ENCODE assay signal across 8 cellular contexts in genomic region chr17:82241926-82242697, GRCh38. TPM values are rescaled to one million over a fixed set of nuclear protein-coding genes. Genes with fewer than 3 reads are reported as not detected.
A peak's percentile ranks its signal among the peaks of the same experiment; 100 is the strongest.
DNase-seq lines count a peak whose midpoint lies in the region; ATAC-seq, FAIRE-seq and TF ChIP-seq lines count a peak whose summit lies in the region.

No MANE protein-coding gene starts in this region.

- no TSS peak for BruUV-seq in GM12878 (replicated peaks; lab: Mats Ljungman, UMichigan)

- no peak for FAIRE-seq in GM12878 (lab: Jason Lieb, UNC)

- no peak overlapping the region for H2AFZ ChIP-seq in GM12878 (ENCODE audit: control insufficient read depth, low read depth, low read length)

- no peaks in the 10 kb centered on the region; the same call in none of the 2 replicates for H3K79me2 ChIP-seq in GM12878 (ENCODE audit: control insufficient read depth, insufficient read depth, low read length)

- no peaks in the 10 kb centered on the region for H3K9me3 Mint-ChIP-seq in activated CD4-positive, alpha-beta T cell treated with anti-CD3 and anti-CD28 coated beads for 36 hours (ENCODE audit: low read depth)

- POLR2A ChIA-PET in activated CD4-positive, alpha-beta T cell treated with anti-CD3 and anti-CD28 coated beads for 36 hours (lab: Charles Lee), result interaction anchor here (0.8 to 1.3 kb wide), 4 partner anchors 13 to 177 kb away, joined by 3 to 6 read pairs (median 4); partner anchors contain the start of genes OGFOD3 and SLC16A3
- POLR2A ChIA-PET in GM12878 (lab: Charles Lee), result interaction anchor here (0.5 to 1.9 kb wide), 13 partner anchors 10 to 106 kb away, joined by 3 to 7 read pairs (median 4); partner anchors contain the start of genes CSNK1D and SLC16A3

- no peak for TF ChIP-seq EP300 in GM12878 (IDR thresholded peaks at IDR 0.05; ENCODE audit: borderline replicate concordance in 1 of 2, control insufficient read depth in 1 of 2, low read depth in 2 of 2, low read length in 2 of 2)
- TF ChIP-seq EP300 in transverse colon (IDR thresholded peaks at IDR 0.05; ENCODE audit: low read depth), result no peak

- peak overlapping the region; percentile 12 for H3K4me3 Mint-ChIP-seq in activated CD4-positive, alpha-beta T cell treated with anti-CD3 and anti-CD28 coated beads for 36 hours

- H3K9me3 ChIP-seq in GM12878 (replicated peaks; ENCODE audit: control insufficient read depth, insufficient read depth, low read length) (no peaks in the 10 kb centered on the region), lower lobe of right lung (no peaks in the 10 kb centered on the region), transverse colon (no peaks in the 10 kb centered on the region)

- RAD21 ChIA-PET in GM12878 (lab: Charles Lee; ENCODE audit: unreplicated experiment), result interaction anchor here (0.6 to 2.6 kb wide), 13 partner anchors 29 to 160 kb away, joined by 3 to 18 read pairs (median 4); no protein-coding TSS in a partner anchor

- WGBS in GM12878 (ENCODE audit: insufficient coverage, insufficient replicate concordance, low lambda C conversion rate, missing lambda C conversion rate), result 3% methylated on average over 17 of the region's 20 CpGs
- 40 to 72% methylated on average over 3 to 19 of the region's 20 CpGs for WGBS in transverse colon (ENCODE audit: low coverage in 1 of 2), 2 donors

- TF ChIP-seq POLR2A in GM12878 (IDR thresholded peaks at IDR 0.05; ENCODE audit: low read depth, low read length) (peak; percentile 43; the same call in 1 of the 2 replicates), transverse colon (IDR thresholded peaks at IDR 0.05) (no peak)

- H3K4me2 ChIP-seq in GM12878 (ENCODE audit: control insufficient read depth, insufficient read depth), result no peak overlapping the region

- peaks cover 44% of the 10 kb centered on the region for H3K36me3 Mint-ChIP-seq in activated CD4-positive, alpha-beta T cell treated with anti-CD3 and anti-CD28 coated beads for 36 hours (ENCODE audit: low read depth)

- ATAC-seq in activated CD4-positive, alpha-beta T cell treated with anti-CD3 and anti-CD28 coated beads for 36 hours, result peak; percentile 4
- ATAC-seq in GM12878 (peak; percentile 54), lower lobe of right lung (peak; percentile 50 to 53), HG02973 (IDR thresholded peaks at IDR 0.05; ENCODE audit: unreplicated experiment) (no peak)

- H3K4me3 ChIP-seq in GM12878, result no peak overlapping the region
- peak overlapping the region; percentile 6 for H3K4me3 ChIP-seq in lower lobe of right lung
- no peak overlapping the region for H3K4me3 ChIP-seq in transverse colon

- H3K27me3 ChIP-seq in GM12878 (replicated peaks in 1 of 2; ENCODE audit: control insufficient read depth in 2 of 2, insufficient read depth in 2 of 2, low read length in 1 of 2) (no peaks in the 10 kb centered on the region), lower lobe of right lung (ENCODE audit: low read depth) (no peaks in the 10 kb centered on the region), transverse colon (no peaks in the 10 kb centered on the region)

- H3K27ac ChIP-seq in GM12878 (ENCODE audit: control insufficient read depth, insufficient read depth) (peak overlapping the region; percentile 58), lower lobe of right lung (peak overlapping the region; percentile 82), transverse colon (peak overlapping the region; percentile 71 to 85 (median 76))

- peak; percentile 35 for DNase-seq in activated CD4-positive, alpha-beta T cell treated with anti-CD3 and anti-CD28 coated beads for 36 hours
- no peak for DNase-seq in activated CD4-positive, alpha-beta T cell treated with anti-CD3 and anti-CD28 coated beads, Interleukin-2, amount 50 U/mL, for 4 hours
- DNase-seq in GM12878 (ENCODE audit: low read depth, low spot score) (no peak), lower lobe of right lung (no peak), transverse colon (peak; percentile 22), NCI-H2227 treated with DMSO at 0.1 percent for 48 hours (lab: John Stamatoyannopoulos, UW) (no peak)
- DNase-seq in stimulated activated CD4-positive, alpha-beta T cell treated with anti-CD3 and anti-CD28 coated beads, Interleukin-4, amount 100 ng/mL, for 1 hour, result no peak

- intact Hi-C loops in activated CD4-positive, alpha-beta T cell treated with anti-CD3 and anti-CD28 coated beads for 36 hours (cut with DNase I, micrococcal nuclease), result no loop called here
- intact Hi-C loops in GM12878 (cut with micrococcal nuclease; ENCODE audit: unreplicated experiment), result no loop called here
- intact Hi-C loops in lower lobe of right lung (cut with DNase I), result no loop called here
- intact Hi-C loops in transverse colon (cut with DNase I; ENCODE audit: low total_unique reads), result no loop called here

- H4K20me1 ChIP-seq in GM12878 (ENCODE audit: control insufficient read depth, insufficient read depth), result peaks cover 5% of the 10 kb centered on the region

- TF ChIP-seq RAD21 in GM12878 (IDR thresholded peaks at IDR 0.05; ENCODE audit: insufficient read depth, low read depth, low read length), result no peak

- H3K36me3 ChIP-seq in GM12878 (ENCODE audit: control insufficient read depth in 2 of 2, insufficient read depth in 2 of 2, low read length in 1 of 2) (peaks cover 33 to 54% of the 10 kb centered on the region in 2 experiments), lower lobe of right lung (peaks cover 73% of the 10 kb centered on the region), transverse colon (peaks cover 0 to 19% (median 15%) of the 10 kb centered on the region in 4 donors)

- H3K9ac ChIP-seq in GM12878 (ENCODE audit: control insufficient read depth, insufficient read depth, low read length), result no peak overlapping the region

- TF ChIP-seq CTCF in GM12878 (IDR thresholded peaks at IDR 0.05 in 2 of 3, conservative IDR thresholded peaks at IDR 0.05 in 1 of 3; ENCODE audit: control insufficient read depth in 2 of 3, extremely low read depth in 1 of 3, insufficient read depth in 1 of 3, low read depth in 3 of 3, low read length in 3 of 3) (no peak), lower lobe of right lung (IDR thresholded peaks at IDR 0.05) (no peak), transverse colon (IDR thresholded peaks at IDR 0.05) (no peak)

- H3K27me3 Mint-ChIP-seq in activated CD4-positive, alpha-beta T cell treated with anti-CD3 and anti-CD28 coated beads for 36 hours, result no peaks in the 10 kb centered on the region

- SMC1A ChIA-PET in GM12878 (lab: Charles Lee; ENCODE audit: uncharacterized antibody, unreplicated experiment), result interaction anchor here (0.9 to 2.6 kb wide), 9 partner anchors 34 to 177 kb away, joined by 3 to 12 read pairs (median 5); no protein-coding TSS in a partner anchor

- H3K27ac Mint-ChIP-seq in activated CD4-positive, alpha-beta T cell treated with anti-CD3 and anti-CD28 coated beads for 36 hours, result peak overlapping the region; percentile 83

- H3K4me1 ChIP-seq in GM12878 (ENCODE audit: control insufficient read depth, insufficient read depth, low read length) (peaks cover 29% of the 10 kb centered on the region), lower lobe of right lung (peaks cover 78% of the 10 kb centered on the region), transverse colon (peaks cover 58 to 89% (median 68%) of the 10 kb centered on the region in 4 donors)

- CTCF ChIA-PET in activated CD4-positive, alpha-beta T cell treated with anti-CD3 and anti-CD28 coated beads for 36 hours (lab: Charles Lee), result interaction anchor here (0.6 to 1.6 kb wide), 7 partner anchors 33 to 177 kb away, joined by 3 to 4 read pairs (median 3); no protein-coding TSS in a partner anchor
- CTCF ChIA-PET in GM12878 (lab: Yijun Ruan, JAX), result interaction anchor here (0.8 to 3.0 kb wide), 9 partner anchors 33 to 212 kb away, joined by 3 to 19 read pairs (median 4); partner anchors contain the start of gene CD7

- in situ Hi-C loops in GM12878 (cut with MboI) (no loop called here), transverse colon (cut with MboI; ENCODE audit: low pct_ligation_motif_present in 1 of 4, low pct_unique_long_range_greater_than_20kb in 1 of 4, low sequenced_read_pairs in 3 of 4) (no loop called here)

- peaks cover 60% of the 10 kb centered on the region for H3K4me1 Mint-ChIP-seq in activated CD4-positive, alpha-beta T cell treated with anti-CD3 and anti-CD28 coated beads for 36 hours

RNA-seq across cellular contexts. Expression of gene SLC16A3, which starts 13.3 kb away (rescaled TPM):
- total RNA-seq in activated CD4-positive, alpha-beta T cell treated with anti-CD3 and anti-CD28 coated beads for 36 hours, result 100 to 1,000 TPM in 1 of 2 experiments, 10 to 100 TPM in 1; 93.2 to 157 TPM
- 264 and 312 TPM in 2 replicates for total RNA-seq in GM12878 (2013; cell fraction: nucleolus; rRNA removed)
- total RNA-seq in GM12878 (2014; rRNA removed) (33.4 and 37.8 TPM in 2 replicates), GM12878 (2014; rRNA removed; fragmentation: Illumina TruSeq; extraction: Trizol) (10.2 and 10.3 TPM in 2 replicates), GM12878 (2021) (46.5 and 49.5 TPM in 2 replicates), lower lobe of right lung (81.9 TPM), transverse colon (100 to 1,000 TPM in 1 of 4 donors, 10 to 100 TPM in 3; 11.5 to 105 (median 48.9) TPM)
- polyA plus RNA-seq in GM12878 (2011; ENCODE audit: low read depth), result 24.0 TPM
- polyA plus RNA-seq in GM12878 (2011; rRNA removed) (18.0 and 44.4 TPM in 2 replicates), GM12878 (2014; fragmentation: Illumina TruSeq; extraction: Trizol) (0.44 and 4.6 TPM in 2 replicates), GM12878 (2014; fragmentation: Nextera tagmentation; extraction: Ambion mirVana) (1 to 10 TPM in 1 of 2 experiments, under 1 TPM in 1; 0.10 to 1.2 TPM), GM12878 (2014; rRNA removed) (30.0 and 33.0 TPM in 2 replicates), GM12878 (2016; fragmentation: Nextera tagmentation; extraction: Ambion mirVana) (1 to 10 TPM; 4.3 to 5.7 TPM)
- polyA plus RNA-seq in GM12878 (2011; cell fraction: cytosol; rRNA removed), result 60.2 and 98.5 TPM in 2 replicates
- 75.2 and 100 TPM in 2 replicates for polyA plus RNA-seq in GM12878 (2011; cell fraction: nucleus; rRNA removed)
- polyA plus RNA-seq in GM12878 (2012), result 102 and 145 TPM in 2 replicates
- 47.3 and 89.5 TPM in 2 replicates for polyA minus RNA-seq in GM12878 (2011; rRNA and poly(A)+ RNA removed)
- 32.2 and 37.6 TPM in 2 replicates for polyA minus RNA-seq in GM12878 (2011; cell fraction: cytosol; rRNA and poly(A)+ RNA removed)
- 66.3 and 84.2 TPM in 2 replicates for polyA minus RNA-seq in GM12878 (2011; cell fraction: nucleus; rRNA and poly(A)+ RNA removed)

RNA-seq across cellular contexts. Expression of gene CCDC57, which starts 29.5 kb away (rescaled TPM):
- 10 to 100 TPM; 41.6 to 43.8 TPM for total RNA-seq in activated CD4-positive, alpha-beta T cell treated with anti-CD3 and anti-CD28 coated beads for 36 hours
- total RNA-seq in GM12878 (2013; cell fraction: nucleolus; rRNA removed), result 92.3 and 116 TPM in 2 replicates
- total RNA-seq in GM12878 (2014; rRNA removed) (43.0 and 49.0 TPM in 2 replicates), GM12878 (2014; rRNA removed; fragmentation: Illumina TruSeq; extraction: Trizol) (36.9 and 42.5 TPM in 2 replicates), GM12878 (2021) (69.1 and 74.1 TPM in 2 replicates), lower lobe of right lung (63.4 TPM), transverse colon (10 to 100 TPM; 23.5 to 87.5 (median 48.3) TPM)
- 82.9 TPM for polyA plus RNA-seq in GM12878 (2011; ENCODE audit: low read depth)
- polyA plus RNA-seq in GM12878 (2011; rRNA removed) (16.2 and 30.5 TPM in 2 replicates), GM12878 (2014; fragmentation: Illumina TruSeq; extraction: Trizol) (7.2 and 29.3 TPM in 2 replicates), GM12878 (2014; fragmentation: Nextera tagmentation; extraction: Ambion mirVana) (10 to 100 TPM in 1 of 2 experiments, 1 to 10 TPM in 1; 5.4 to 18.0 TPM), GM12878 (2014; rRNA removed) (123 and 135 TPM in 2 replicates), GM12878 (2016; fragmentation: Nextera tagmentation; extraction: Ambion mirVana) (10 to 100 TPM; 77.2 to 80.3 TPM)
- polyA plus RNA-seq in GM12878 (2011; cell fraction: cytosol; rRNA removed), result 93.0 and 152 TPM in 2 replicates
- polyA plus RNA-seq in GM12878 (2011; cell fraction: nucleus; rRNA removed), result 97.1 and 115 TPM in 2 replicates
- polyA plus RNA-seq in GM12878 (2012), result 44.5 and 61.4 TPM in 2 replicates
- polyA minus RNA-seq in GM12878 (2011; rRNA and poly(A)+ RNA removed), result 9.0 and 23.6 TPM in 2 replicates
- 7.8 and 11.4 TPM in 2 replicates for polyA minus RNA-seq in GM12878 (2011; cell fraction: cytosol; rRNA and poly(A)+ RNA removed)
- 13.3 and 20.4 TPM in 2 replicates for polyA minus RNA-seq in GM12878 (2011; cell fraction: nucleus; rRNA and poly(A)+ RNA removed)

RNA-seq across cellular contexts. Expression of gene CSNK1D, which starts 31.4 kb away (rescaled TPM):
- 100 to 1,000 TPM; 118 to 182 TPM for total RNA-seq in activated CD4-positive, alpha-beta T cell treated with anti-CD3 and anti-CD28 coated beads for 36 hours
- total RNA-seq in GM12878 (2013; cell fraction: nucleolus; rRNA removed), result 85.1 and 93.8 TPM in 2 replicates
- total RNA-seq in GM12878 (2014; rRNA removed), result 17.3 and 25.0 TPM in 2 replicates
- total RNA-seq in GM12878 (2014; rRNA removed; fragmentation: Illumina TruSeq; extraction: Trizol), result 26.4 and 27.8 TPM in 2 replicates
- total RNA-seq in GM12878 (2021), result 85.5 and 94.2 TPM in 2 replicates
- polyA plus RNA-seq in GM12878 (2011; ENCODE audit: low read depth), result 42.9 TPM
- polyA plus RNA-seq in GM12878 (2011; rRNA removed), result 40.7 and 54.4 TPM in 2 replicates
- 58.6 and 69.9 TPM in 2 replicates for polyA plus RNA-seq in GM12878 (2011; cell fraction: cytosol; rRNA removed)
- 236 and 302 TPM in 2 replicates for polyA plus RNA-seq in GM12878 (2011; cell fraction: nucleus; rRNA removed)
- 62.0 and 78.9 TPM in 2 replicates for polyA plus RNA-seq in GM12878 (2012)
- polyA plus RNA-seq in GM12878 (2014; fragmentation: Illumina TruSeq; extraction: Trizol), result 72.5 and 105 TPM in 2 replicates
- polyA plus RNA-seq in GM12878 (2014; fragmentation: Nextera tagmentation; extraction: Ambion mirVana), result 10 to 100 TPM in 1 of 2 experiments, 1 to 10 TPM in 1; 5.7 to 13.0 TPM
- 74.9 and 90.3 TPM in 2 replicates for polyA plus RNA-seq in GM12878 (2014; rRNA removed)
- 10 to 100 TPM; 61.8 to 63.4 TPM for polyA plus RNA-seq in GM12878 (2016; fragmentation: Nextera tagmentation; extraction: Ambion mirVana)
- 53.9 and 56.8 TPM in 2 replicates for polyA minus RNA-seq in GM12878 (2011; rRNA and poly(A)+ RNA removed)
- 25.1 and 26.0 TPM in 2 replicates for polyA minus RNA-seq in GM12878 (2011; cell fraction: cytosol; rRNA and poly(A)+ RNA removed)
- polyA minus RNA-seq in GM12878 (2011; cell fraction: nucleus; rRNA and poly(A)+ RNA removed), result 38.6 and 73.4 TPM in 2 replicates
- 146 TPM for total RNA-seq in lower lobe of right lung
- total RNA-seq in transverse colon, result 100 to 1,000 TPM in 2 of 4 donors, 10 to 100 TPM in 2; 86.0 to 230 (median 148) TPM

Comparison
In these comparisons a context has a peak if more than half of its experiments do, and no peak if none do; other contexts are left out.
1. DNase-seq: peak in activated CD4-positive, alpha-beta T cell treated with anti-CD3 and anti-CD28 coated beads for 36 hours (single experiment) and transverse colon (single experiment); none in activated CD4-positive, alpha-beta T cell treated with anti-CD3 and anti-CD28 coated beads, Interleukin-2, amount 50 U/mL, for 4 hours (0 of 2), GM12878 (single experiment), lower lobe of right lung (single experiment), NCI-H2227 treated with DMSO at 0.1 percent for 48 hours (single experiment) and stimulated activated CD4-positive, alpha-beta T cell treated with anti-CD3 and anti-CD28 coated beads, Interleukin-4, amount 100 ng/mL, for 1 hour (single experiment).
2. Peak in every context shown above with its lines, with median percentiles within 50 percentile points of each other: H3K27ac ChIP-seq.